ENCODE assay signal across 1 cellular context in genomic region chr6:16270178-16270794, GRCh38.
TF ChIP-seq lines count a peak whose summit lies in the region.

No MANE protein-coding gene starts in this region.

TF ChIP-seq in K562, 482 proteins besides CTCF, POLR2A, EP300 and RAD21 (continued from another document and continues in another):
- TF ChIP-seq ZNF512 (tag; IDR thresholded peaks at IDR 0.05) (no peak), ZNF561 (CRISPR knock-in tag; conservative IDR thresholded peaks at IDR 0.05) (no peak), CUX1 (CRISPR knock-in tag; IDR thresholded peaks at IDR 0.05) (peak; percentile 70; the same call in 1 of the 2 replicates), RREB1 (CRISPR knock-in tag; IDR thresholded peaks at IDR 0.05) (no peak; the same call in 1 of the 2 replicates), IRF2 (CRISPR knock-in tag; IDR thresholded peaks at IDR 0.05) (no peak), CHAMP1 (IDR thresholded peaks at IDR 0.05) (peak; percentile 92), ZNF395 (CRISPR knock-in tag; IDR thresholded peaks at IDR 0.05) (peak; percentile 64), ZBTB12 (CRISPR knock-in tag; IDR thresholded peaks at IDR 0.05) (peak; percentile 55), ZMIZ1 (IDR thresholded peaks at IDR 0.05; ENCODE audit: low read depth in 2 of 2, low read length in 2 of 2) (peak in 1 of 2 experiments; percentile 95; a peak in 2 of 4 replicates), SPI1 (IDR thresholded peaks at IDR 0.05; ENCODE audit: borderline replicate concordance, low read depth, low read length) (no peak), LEF1 (IDR thresholded peaks at IDR 0.05) (peak; percentile 92), ZNF184 (CRISPR knock-in tag; IDR thresholded peaks at IDR 0.05) (no peak), CREBBP (IDR thresholded peaks at IDR 0.05; ENCODE audit: low read depth, low read length) (no peak), SAFB2 (IDR thresholded peaks at IDR 0.05; ENCODE audit: borderline replicate concordance, low read depth, low read length, severe bottlenecking) (no peak), HES1 (IDR thresholded peaks at IDR 0.05; ENCODE audit: low read depth) (peak; percentile 47; the same call in 1 of the 2 replicates), BRCA1 (IDR thresholded peaks at IDR 0.05) (no peak), BRCA1 (CRISPR knock-in tag; IDR thresholded peaks at IDR 0.05) (no peak), USF1 (CRISPR knock-in tag; IDR thresholded peaks at IDR 0.05) (no peak), NFXL1 (CRISPR knock-in tag; IDR thresholded peaks at IDR 0.05) (no peak), MTA3 (IDR thresholded peaks at IDR 0.05; ENCODE audit: borderline replicate concordance) (peak; percentile 95), ZBTB17 (CRISPR knock-in tag; IDR thresholded peaks at IDR 0.05) (peak; percentile 83; the same call in 1 of the 2 replicates), NCOA4 (IDR thresholded peaks at IDR 0.05; ENCODE audit: partially characterized antibody) (no peak), RAD51 (IDR thresholded peaks at IDR 0.05; ENCODE audit: borderline replicate concordance, low read depth) (peak; percentile 21; the same call in 1 of the 2 replicates), PPARD (CRISPR knock-in tag; IDR thresholded peaks at IDR 0.05) (no peak)
